ENCODE assay signal across 17 cellular contexts in the genomic region with DNA sequence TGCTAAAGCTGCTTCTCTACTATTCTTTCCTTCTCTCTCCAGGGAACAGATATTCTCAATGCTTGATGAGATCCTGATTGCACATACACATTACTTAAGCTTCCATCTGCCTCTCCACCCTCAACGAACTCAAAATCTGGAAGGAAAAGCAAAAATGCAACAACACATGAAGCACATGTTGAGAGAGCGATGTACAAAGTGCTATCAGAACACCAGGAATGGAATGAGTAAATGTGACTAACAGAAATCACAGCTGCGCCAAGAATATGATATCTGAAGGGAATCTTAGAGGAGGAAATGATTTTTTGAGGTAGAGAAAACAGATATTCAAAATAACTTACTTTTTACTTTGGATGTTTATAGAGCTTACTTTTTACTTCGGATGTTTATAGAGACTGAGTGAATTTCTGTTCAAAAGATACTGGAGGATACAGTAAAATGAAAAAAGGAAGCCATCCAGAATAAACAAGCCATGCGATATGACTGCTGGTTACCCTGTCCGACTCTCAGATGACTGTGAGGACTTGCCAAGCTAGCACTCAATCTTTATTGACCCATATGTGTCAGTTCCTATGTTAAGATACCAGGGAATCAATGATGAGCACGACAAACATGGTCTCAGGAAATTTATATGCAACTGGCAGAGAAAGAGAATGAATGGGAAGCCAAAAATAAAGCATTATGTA.
DNase-seq lines count a peak whose midpoint lies in the region; ATAC-seq and TF ChIP-seq lines count a peak whose summit lies in the region.
"Had no signal": no experiment of that assay in that cellular context is flagged by ENCODE, and none has a peak within 500 bp of the region (broad histone marks: within the 10 kb centered on the region; RNA-seq: fewer than 3 reads in every experiment).

No MANE protein-coding gene starts in this region.

- H3K4me1 Mint-ChIP-seq in HFFc6 (ENCODE audit: low read depth): peaks cover 24% of the 10 kb centered on the region
- H3K4me1 Mint-ChIP-seq in activated naive CD4-positive, alpha-beta T cell treated with anti-CD3 and anti-CD28 coated beads, Interleukin-2, amount 10 ng/mL, durations not matched to agents 7 days and 5 days: no peaks in the 10 kb centered on the region
- H3K4me1 Mint-ChIP-seq: immature natural killer cell, natural killer cell had no signal

- no peaks in the 10 kb centered on the region for H3K27me3 Mint-ChIP-seq in HFFc6 (ENCODE audit: insufficient read depth)
- H3K27me3 Mint-ChIP-seq in activated naive CD4-positive, alpha-beta T cell treated with anti-CD3 and anti-CD28 coated beads, Interleukin-2, amount 10 ng/mL, durations not matched to agents 7 days and 5 days: no peaks in the 10 kb centered on the region
- H3K27me3 Mint-ChIP-seq: activated T-cell treated with anti-CD3 and anti-CD28 coated beads, Interleukin-2, amount 50 U/mL, for 24 hours; brain; type B pancreatic cell had no signal

- H3K9me3 Mint-ChIP-seq in HFFc6: no peaks in the 10 kb centered on the region
- H3K9me3 Mint-ChIP-seq in activated naive CD4-positive, alpha-beta T cell treated with anti-CD3 and anti-CD28 coated beads, Interleukin-2, amount 10 ng/mL, durations not matched to agents 7 days and 5 days: no peaks in the 10 kb centered on the region
- H3K9me3 Mint-ChIP-seq: activated T-cell treated with anti-CD3 and anti-CD28 coated beads, Interleukin-2, amount 50 U/mL, for 24 hours; natural killer cell; type B pancreatic cell had no signal

- H3K27ac ChIP-seq in coronary artery: peak overlapping the region in 1 of 2 donors; percentile 42
- H3K27ac ChIP-seq in layer of hippocampus (ENCODE audit: low read depth, low read length): peak overlapping the region; percentile 52
- peak overlapping the region; percentile 47 for H3K27ac ChIP-seq in substantia nigra (ENCODE audit: low read depth, low read length, poor library complexity, severe bottlenecking)
- H3K27ac ChIP-seq: KMS-11 had no signal

- ATAC-seq in HG02884 (IDR thresholded peaks at IDR 0.05; ENCODE audit: unreplicated experiment): no peak
- ATAC-seq: activated CD4-positive, CD25-positive, alpha-beta regulatory T cell treated with anti-CD3 and anti-CD28 coated beads, Interleukin-2, amount 50 U/mL, for 24 hours; natural killer cell had no signal

- peak overlapping the region; percentile 36 for H3K27ac Mint-ChIP-seq in HFFc6
- H3K27ac Mint-ChIP-seq in activated naive CD4-positive, alpha-beta T cell treated with anti-CD3 and anti-CD28 coated beads, Interleukin-2, amount 10 ng/mL, durations not matched to agents 7 days and 5 days: no peak overlapping the region
- H3K27ac Mint-ChIP-seq: activated T-cell treated with anti-CD3 and anti-CD28 coated beads, Interleukin-2, amount 50 U/mL, for 24 hours; immature natural killer cell; natural killer cell; type B pancreatic cell had no signal

- CTCF ChIA-PET in activated naive CD4-positive, alpha-beta T cell treated with anti-CD3 and anti-CD28 coated beads, Interleukin-2, amount 10 ng/mL, durations not matched to agents 7 days and 5 days (lab: Charles Lee): no interaction called here

- peak overlapping the region; percentile 72 for H3K4me3 Mint-ChIP-seq in HFFc6
- H3K4me3 Mint-ChIP-seq in activated naive CD4-positive, alpha-beta T cell treated with anti-CD3 and anti-CD28 coated beads, Interleukin-2, amount 10 ng/mL, durations not matched to agents 7 days and 5 days: no peak overlapping the region
- H3K4me3 Mint-ChIP-seq: activated T-cell treated with anti-CD3 and anti-CD28 coated beads, Interleukin-2, amount 50 U/mL, for 24 hours; brain; immature natural killer cell; natural killer cell; type B pancreatic cell had no signal

- DNase-seq in HFFc6: peak; percentile 37
- no peak for DNase-seq in coronary artery (ENCODE audit: low spot score)
- DNase-seq in substantia nigra (lab: John Stamatoyannopoulos, UW): no peak
- no peak for DNase-seq in NCI-H146 treated with DMSO at 0.1 percent for 48 hours (lab: John Stamatoyannopoulos, UW; ENCODE audit: unreplicated experiment)
- no peak for DNase-seq in SKM-1 (lab: John Stamatoyannopoulos, UW; ENCODE audit: unreplicated experiment)
- no peak for DNase-seq in activated naive CD4-positive, alpha-beta T cell treated with anti-CD3 and anti-CD28 coated beads, Interleukin-2, amount 10 ng/mL, durations not matched to agents 7 days and 5 days
- DNase-seq: activated T-cell treated with anti-CD3 and anti-CD28 coated beads, Interleukin-2, amount 50 U/mL, for 24 hours; Calu3; immature natural killer cell; natural killer cell; NCI-H2081 treated with DMSO at 0.1 percent for 48 hours had no signal

- H3K4me3 ChIP-seq in coronary artery: peak overlapping the region; percentile 41

- H3K36me3 Mint-ChIP-seq in HFFc6 (ENCODE audit: low read depth): 0 out of 2 replicates have a peak, but pooled peaks cover 4% of the 10 kb centered on the region
- H3K36me3 Mint-ChIP-seq in activated naive CD4-positive, alpha-beta T cell treated with anti-CD3 and anti-CD28 coated beads, Interleukin-2, amount 10 ng/mL, durations not matched to agents 7 days and 5 days: no peaks in the 10 kb centered on the region
- H3K36me3 Mint-ChIP-seq: immature natural killer cell, natural killer cell, type B pancreatic cell had no signal

- no peaks in the 10 kb centered on the region for H3K27me3 ChIP-seq in layer of hippocampus (ENCODE audit: control insufficient read depth, insufficient read depth, low read length)

- no peak for TF ChIP-seq CTCF in HFFc6 (IDR thresholded peaks at IDR 0.05)
- no peak for TF ChIP-seq CTCF in coronary artery (IDR thresholded peaks at IDR 0.05)
